ENCODE assay signal across 18 cellular contexts in genomic region chrX:47577901-47578300, GRCh38. TPM values are rescaled to one million over a fixed set of nuclear protein-coding genes. Genes with fewer than 3 reads are reported as not detected.
"Had no signal": no experiment of that assay in that cellular context is flagged by ENCODE, and none has a peak within 500 bp of the region (broad histone marks: within the 10 kb centered on the region; RNA-seq: fewer than 3 reads in every experiment).

No MANE protein-coding gene starts in this region.

- H3K36me3 ChIP-seq: cardiac muscle cell, colonic mucosa, gastrocnemius medialis, heart right ventricle, left lung, uterus had no signal

- DNase-seq: activated CD4-positive, alpha-beta T cell treated with anti-CD3 and anti-CD28 coated beads, Interleukin-2, amount 50 U/mL, for 1 hour; activated gamma-delta T cell; activated naive CD8-positive, alpha-beta T cell treated with anti-CD3 and anti-CD28 coated beads for 36 hours; activated T-cell treated with anti-CD3 and anti-CD28 coated beads, Interleukin-2, amount 50 U/mL, for 1 hour; anterior cingulate cortex; colonic mucosa; effector CD8-positive, alpha-beta T cell; gastrocnemius medialis; heart right ventricle; left lung; mesendoderm; stimulated activated CD4-positive, alpha-beta T cell treated with anti-CD3 and anti-CD28 coated beads, Interleukin-4, amount 100 ng/mL, for 24 hours; stimulated activated naive CD8-positive, alpha-beta T cell treated with anti-CD3 and anti-CD28 coated beads, Interleukin-15, amount 100 ng/mL, for 72 hours; T-helper 17 cell; testis; uterus had no signal

- H3K4me3 ChIP-seq: cardiac muscle cell, colonic mucosa, gastrocnemius medialis, heart right ventricle, left lung, testis, uterus had no signal

- H3K9me3 ChIP-seq: colonic mucosa, gastrocnemius medialis, heart right ventricle, left lung, testis, uterus had no signal

- H3K27ac ChIP-seq: cardiac muscle cell, colonic mucosa, gastrocnemius medialis, left lung, testis, uterus had no signal

- H3K4me1 ChIP-seq: colonic mucosa, gastrocnemius medialis, testis, uterus had no signal

- H3K27me3 ChIP-seq: cardiac muscle cell, colonic mucosa, gastrocnemius medialis, testis, uterus had no signal

RNA-seq across cellular contexts. Expression of gene SYN1, which starts 41.8 kb away (rescaled TPM):
- total RNA-seq: pulmonary artery endothelial cell had no signal
